ENCODE assay signal across 12 cellular contexts in genomic region chr7:126727930-126728331, GRCh38.
DNase-seq lines count a peak whose midpoint lies in the region; ATAC-seq, FAIRE-seq and TF ChIP-seq lines count a peak whose summit lies in the region.
"Had no signal": no experiment of that assay in that cellular context is flagged by ENCODE, and none has a peak within 500 bp of the region (broad histone marks: within the 10 kb centered on the region; RNA-seq: fewer than 3 reads in every experiment).

No MANE protein-coding gene starts in this region.

- WGBS in HepG2 (ENCODE audit: low lambda C conversion rate), result 6% methylated on average over 5 of the region's 5 CpGs
- 64% methylated on average over 3 of the region's 5 CpGs for WGBS in right lobe of liver (ENCODE audit: insufficient coverage, low coverage, low lambda C conversion rate, missing lambda C conversion rate)

- DNase-seq in HepG2 (ENCODE audit: low spot score) (no peak), right lobe of liver (no peak), NCI-H69 (lab: John Stamatoyannopoulos, UW) (peak; percentile 66), cardiac fibroblast (ENCODE audit: low read depth in 2 of 2) (peak; percentile 5 to 50), stromal cell of bone marrow (ENCODE audit: low read depth) (peak; percentile 6), mucosa of gallbladder (ENCODE audit: low spot score) (no peak), NCI-H345 treated with DMSO at 0.1 percent for 48 hours (lab: John Stamatoyannopoulos, UW; ENCODE audit: unreplicated experiment) (no peak), NCI-H82 treated with DMSO at 0.1 percent for 48 hours (lab: John Stamatoyannopoulos, UW; ENCODE audit: unreplicated experiment) (no peak)
- DNase-seq: activated T-cell treated with anti-CD3 and anti-CD28 coated beads, Interleukin-2, amount 50 U/mL, for 24 hours; CD4-positive, alpha-beta T cell; NCI-H1092 had no signal

- H3K9ac ChIP-seq in HepG2 (ENCODE audit: insufficient read depth, low read depth, low read length), result no peak overlapping the region

- ATAC-seq in HepG2 (no peak), right lobe of liver (no peak)
- ATAC-seq: left lobe of liver had no signal

- H3K27me3 ChIP-seq in HepG2 (ENCODE audit: control insufficient read depth in 1 of 2, insufficient read depth in 2 of 2, low read length in 2 of 2) (no peaks in the 10 kb centered on the region), right lobe of liver (no peaks in the 10 kb centered on the region)

- H3K36me3 ChIP-seq in HepG2 (replicated peaks in 1 of 2; ENCODE audit: control insufficient read depth in 1 of 2, insufficient read depth in 2 of 2, low read length in 2 of 2) (no peaks in the 10 kb centered on the region), right lobe of liver (no peaks in the 10 kb centered on the region)

- no peak overlapping the region for H3K27ac ChIP-seq in HepG2 (ENCODE audit: extremely low read length, insufficient read depth, low read length)
- no peak overlapping the region for H3K27ac ChIP-seq in right lobe of liver

- H3K9me3 ChIP-seq in HepG2 (ENCODE audit: low read length) (no peaks in the 10 kb centered on the region), right lobe of liver (no peaks in the 10 kb centered on the region)

- no peak for TF ChIP-seq RAD21 in HepG2 (CRISPR knock-in tag; IDR thresholded peaks at IDR 0.05)

- TF ChIP-seq CTCF in HepG2 (CRISPR knock-in tag; IDR thresholded peaks at IDR 0.05) (no peak), right lobe of liver (IDR thresholded peaks at IDR 0.05) (no peak), cardiac fibroblast (IDR thresholded peaks at IDR 0.05; ENCODE audit: low read depth, low read length) (no peak)

- no peak overlapping the region for H3K4me2 ChIP-seq in HepG2 (ENCODE audit: low read depth, low read length)

- POLR2A ChIA-PET in HepG2 (lab: Yijun Ruan, JAX), result no interaction called here

- intact Hi-C loops in HepG2 (cut with micrococcal nuclease; ENCODE audit: unreplicated experiment), result no loop called here
- intact Hi-C loops in right lobe of liver (cut with DNase I), result no loop called here

- no peak overlapping the region for H2AFZ ChIP-seq in HepG2 (ENCODE audit: low read length)

- BruUV-seq in HepG2 (replicated peaks; lab: Mats Ljungman, UMichigan), result no TSS peak

- in situ Hi-C loops in HepG2 (cut with HindIII; ENCODE audit: extremely low pct_ligation_motif_present, low pct_unique_long_range_greater_than_20kb), result no loop called here

- no peak overlapping the region for H3K4me3 ChIP-seq in HepG2 (replicated peaks in 1 of 3; ENCODE audit: insufficient read depth in 1 of 3, low read depth in 2 of 3, low read length in 3 of 3)
- no peak overlapping the region for H3K4me3 ChIP-seq in right lobe of liver
- no peak overlapping the region for H3K4me3 ChIP-seq in cardiac fibroblast (replicated peaks in 1 of 2; ENCODE audit: low read depth in 2 of 2, low read length in 2 of 2)

- no peak for FAIRE-seq in HepG2 (lab: Jason Lieb, UNC)

- TF ChIP-seq EP300 in HepG2 (IDR thresholded peaks at IDR 0.05; ENCODE audit: low read depth in 2 of 2, low read length in 2 of 2) (no peak), HepG2 (CRISPR knock-in tag; IDR thresholded peaks at IDR 0.05; ENCODE audit: borderline replicate concordance) (no peak)

- TF ChIP-seq POLR2A in HepG2 (IDR thresholded peaks at IDR 0.05; ENCODE audit: insufficient read depth in 1 of 2, low read depth in 2 of 2, low read length in 2 of 2) (no peak), right lobe of liver (IDR thresholded peaks at IDR 0.05) (no peak)

- H3K4me1 ChIP-seq in HepG2 (ENCODE audit: insufficient read depth, low read length), result no peaks in the 10 kb centered on the region
- no peaks in the 10 kb centered on the region for H3K4me1 ChIP-seq in right lobe of liver

- H3K79me2 ChIP-seq in HepG2 (ENCODE audit: insufficient read depth, low read length), result no peaks in the 10 kb centered on the region

- CTCF ChIA-PET in HepG2 (lab: Yijun Ruan, JAX; ENCODE audit: low intra/inter-chr PET ratio, low total read pairs), result no interaction called here

- H4K20me1 ChIP-seq in HepG2 (ENCODE audit: insufficient read depth, low read length), result no peaks in the 10 kb centered on the region

TF ChIP-seq in HepG2, 621 proteins besides CTCF, POLR2A, EP300 and RAD21:
- no peak for TF ChIP-seq ZBTB3 (CRISPR knock-in tag; IDR thresholded peaks at IDR 0.05; ENCODE audit: borderline replicate concordance, low read depth)
- peak; percentile 84 for TF ChIP-seq MNT (IDR thresholded peaks at IDR 0.05)

Comparison
In these comparisons a context has a peak if more than half of its experiments do, and no peak if none do; other contexts are left out.
1. DNase-seq: peak in NCI-H69 (single experiment), cardiac fibroblast (2 of 2) and stromal cell of bone marrow (single experiment); none in HepG2 (single experiment), right lobe of liver (0 of 3), mucosa of gallbladder (single experiment), NCI-H345 treated with DMSO at 0.1 percent for 48 hours (single experiment) and NCI-H82 treated with DMSO at 0.1 percent for 48 hours (single experiment).